25 cellular contexts compared by ENCODE assay signal in genomic region chr3:50406487-50406886, GRCh38. TPM values are rescaled to one million over a fixed set of nuclear protein-coding genes. Genes with fewer than 3 reads are reported as not detected.
DNase-seq lines count a peak whose midpoint lies in the region; ATAC-seq, FAIRE-seq and TF ChIP-seq lines count a peak whose summit lies in the region.
"Had no signal": no experiment of that assay in that cellular context is flagged by ENCODE, and none has a peak within 500 bp of the region (broad histone marks: within the 10 kb centered on the region; RNA-seq: fewer than 3 reads in every experiment).

No MANE protein-coding gene starts in this region.

- BruUV-seq in HepG2 (replicated peaks; lab: Mats Ljungman, UMichigan) = no TSS peak

- H3K27ac Mint-ChIP-seq in brain (peak overlapping the region in 3 of 5 experiments; percentile 10 to 25 (median 23)), endothelial cell (ENCODE audit: unreplicated experiment) (no peak overlapping the region)
- H3K27ac Mint-ChIP-seq in CD8-positive, alpha-beta memory T cell = peak overlapping the region in 1 of 8 donors; percentile 75
- H3K27ac Mint-ChIP-seq: CD4-positive, alpha-beta memory T cell; CD4-positive, CD25-positive, alpha-beta regulatory T cell had no signal

- no peak overlapping the region for H2AFZ ChIP-seq in HepG2 (ENCODE audit: low read length)

- H3K36me3 ChIP-seq in HepG2 (replicated peaks in 1 of 2; ENCODE audit: control insufficient read depth in 1 of 2, insufficient read depth in 2 of 2, low read length in 2 of 2) = no peaks in the 10 kb centered on the region
- no peaks in the 10 kb centered on the region for H3K36me3 ChIP-seq in right lobe of liver
- no peaks in the 10 kb centered on the region for H3K36me3 ChIP-seq in CD8-positive, alpha-beta memory T cell (ENCODE audit: insufficient read depth, low read length)
- H3K36me3 ChIP-seq: BE2C, BLaER1 had no signal

- H3K4me3 ChIP-seq in HepG2 (replicated peaks in 1 of 3; ENCODE audit: insufficient read depth in 1 of 3, low read depth in 2 of 3, low read length in 3 of 3) = no peak overlapping the region
- H3K4me3 ChIP-seq in right lobe of liver = no peak overlapping the region
- H3K4me3 ChIP-seq in CD8-positive, alpha-beta memory T cell (ENCODE audit: low read length) = no peak overlapping the region
- H3K4me3 ChIP-seq: BLaER1 had no signal

- H3K27ac ChIP-seq in HepG2 (ENCODE audit: extremely low read length, insufficient read depth, low read length) = no peak overlapping the region
- H3K27ac ChIP-seq in right lobe of liver = no peak overlapping the region
- H3K27ac ChIP-seq in CD8-positive, alpha-beta memory T cell (ENCODE audit: low read depth, low read length) = no peak overlapping the region
- H3K27ac ChIP-seq: 22Rv1, BLaER1 had no signal

- no peak for TF ChIP-seq EP300 in HepG2 (IDR thresholded peaks at IDR 0.05; ENCODE audit: low read depth in 2 of 2, low read length in 2 of 2)
- TF ChIP-seq EP300 in HepG2 (CRISPR knock-in tag; IDR thresholded peaks at IDR 0.05; ENCODE audit: borderline replicate concordance) = no peak

- intact Hi-C loops in HepG2 (cut with micrococcal nuclease; ENCODE audit: unreplicated experiment) = no loop called here
- intact Hi-C loops in right lobe of liver (cut with DNase I) = no loop called here

- no peaks in the 10 kb centered on the region for H3K79me2 ChIP-seq in HepG2 (ENCODE audit: insufficient read depth, low read length)

- POLR2A ChIA-PET in HepG2 (lab: Yijun Ruan, JAX) = no interaction called here
- POLR2A ChIA-PET in CD8-positive, alpha-beta memory T cell (lab: Charles Lee) = no interaction called here

- FAIRE-seq in HepG2 (lab: Jason Lieb, UNC) (no peak), urothelium cell line (lab: Jason Lieb, UNC) (peak; percentile 65), RCC 7860 (lab: Jason Lieb, UNC) (no peak)
- FAIRE-seq: A204.1, D721Med, G401.6, GM12891, GM19239 had no signal

- TF ChIP-seq CTCF in HepG2 (CRISPR knock-in tag; IDR thresholded peaks at IDR 0.05) (no peak), right lobe of liver (IDR thresholded peaks at IDR 0.05) (no peak), brain (conservative IDR thresholded peaks at IDR 0.05) (no peak), endothelial cell (IDR thresholded peaks at IDR 0.05; ENCODE audit: unreplicated experiment) (no peak)

- ATAC-seq in HepG2 (no peak), right lobe of liver (no peak)

- H3K9me3 Mint-ChIP-seq in brain = no peaks in the 10 kb centered on the region
- no peaks in the 10 kb centered on the region for H3K9me3 Mint-ChIP-seq in endothelial cell (ENCODE audit: unreplicated experiment)
- H3K9me3 Mint-ChIP-seq in CD8-positive, alpha-beta memory T cell = no peaks in the 10 kb centered on the region
- H3K9me3 Mint-ChIP-seq: CD4-positive, CD25-positive, alpha-beta regulatory T cell had no signal

- DNase-seq in HepG2 (ENCODE audit: low spot score) (no peak), right lobe of liver (no peak), endothelial cell (ENCODE audit: low spot score) (no peak), urothelium cell line (ENCODE audit: low spot score) (no peak), RCC 7860 (ENCODE audit: low spot score) (no peak), NCI-H2029 (lab: John Stamatoyannopoulos, UW) (no peak)
- no peak for DNase-seq in CD8-positive, alpha-beta memory T cell
- DNase-seq: ACHN; BE2C; C1 segment of cervical spinal cord; Caco-2; Calu3; CD4-positive, alpha-beta memory T cell; CD4-positive, CD25-positive, alpha-beta regulatory T cell; DMS79 treated with DMSO at 0.1 percent for 48 hours; GF-D8 had no signal

- H3K4me3 Mint-ChIP-seq in brain = no peak overlapping the region
- H3K4me3 Mint-ChIP-seq in endothelial cell (ENCODE audit: unreplicated experiment) = peak overlapping the region; percentile 7
- H3K4me3 Mint-ChIP-seq in CD8-positive, alpha-beta memory T cell = no peak overlapping the region
- H3K4me3 Mint-ChIP-seq: CD14-positive monocyte; CD4-positive, alpha-beta memory T cell; CD4-positive, CD25-positive, alpha-beta regulatory T cell had no signal

- H3K36me3 Mint-ChIP-seq in brain = no peaks in the 10 kb centered on the region
- no peaks in the 10 kb centered on the region for H3K36me3 Mint-ChIP-seq in endothelial cell (ENCODE audit: low read depth, unreplicated experiment)
- H3K36me3 Mint-ChIP-seq in CD8-positive, alpha-beta memory T cell = peaks cover 0 to 2% (median 0%) of the 10 kb centered on the region in 3 donors
- H3K36me3 Mint-ChIP-seq: CD14-positive monocyte; CD4-positive, alpha-beta memory T cell; CD4-positive, CD25-positive, alpha-beta regulatory T cell had no signal

- no peaks in the 10 kb centered on the region for H4K20me1 ChIP-seq in HepG2 (ENCODE audit: insufficient read depth, low read length)

- peaks cover 3% of the 10 kb centered on the region in 2 experiments; a peak in 3 of 5 replicates for H3K27me3 ChIP-seq in HepG2 (ENCODE audit: control insufficient read depth in 1 of 2, insufficient read depth in 2 of 2, low read length in 2 of 2)
- H3K27me3 ChIP-seq in right lobe of liver = no peaks in the 10 kb centered on the region
- no peaks in the 10 kb centered on the region for H3K27me3 ChIP-seq in CD8-positive, alpha-beta memory T cell (ENCODE audit: insufficient read depth, low read length, poor library complexity, severe bottlenecking)
- H3K27me3 ChIP-seq: BE2C, BLaER1 had no signal

- no peak for TF ChIP-seq RAD21 in HepG2 (CRISPR knock-in tag; IDR thresholded peaks at IDR 0.05)

- CTCF ChIA-PET in HepG2 (lab: Yijun Ruan, JAX; ENCODE audit: low intra/inter-chr PET ratio, low total read pairs) = no interaction called here
- CTCF ChIA-PET in CD8-positive, alpha-beta memory T cell (lab: Charles Lee) = no interaction called here

- H3K4me1 ChIP-seq in HepG2 (ENCODE audit: insufficient read depth, low read length) = no peaks in the 10 kb centered on the region
- no peaks in the 10 kb centered on the region for H3K4me1 ChIP-seq in right lobe of liver
- H3K4me1 ChIP-seq in CD8-positive, alpha-beta memory T cell (ENCODE audit: insufficient read depth, low read length) = no peaks in the 10 kb centered on the region
- H3K4me1 ChIP-seq: Caco-2 had no signal

- H3K9ac ChIP-seq in HepG2 (ENCODE audit: insufficient read depth, low read depth, low read length) = no peak overlapping the region
- H3K9ac ChIP-seq: BLaER1 had no signal

- no peak overlapping the region for H3K4me2 ChIP-seq in HepG2 (ENCODE audit: low read depth, low read length)
- H3K4me2 ChIP-seq: BLaER1 had no signal

- TF ChIP-seq POLR2A in HepG2 (IDR thresholded peaks at IDR 0.05; ENCODE audit: insufficient read depth in 1 of 2, low read depth in 2 of 2, low read length in 2 of 2) = no peak
- TF ChIP-seq POLR2A in right lobe of liver (IDR thresholded peaks at IDR 0.05) = no peak

- 0% methylated on average over 1 of the region's 1 CpG for WGBS in HepG2 (ENCODE audit: low lambda C conversion rate)
- WGBS in right lobe of liver (ENCODE audit: insufficient coverage, low coverage, low lambda C conversion rate, missing lambda C conversion rate) = 36% methylated on average over 1 of the region's 1 CpG

- in situ Hi-C loops in HepG2 (cut with HindIII; ENCODE audit: extremely low pct_ligation_motif_present, low pct_unique_long_range_greater_than_20kb) = no loop called here

- H3K27me3 Mint-ChIP-seq in brain (no peaks in the 10 kb centered on the region), endothelial cell (ENCODE audit: unreplicated experiment) (peaks cover 5% of the 10 kb centered on the region)
- H3K27me3 Mint-ChIP-seq in CD8-positive, alpha-beta memory T cell = peaks cover 2 to 5% of the 10 kb centered on the region in 2 donors

- H3K4me1 Mint-ChIP-seq in brain (peaks cover 42% of the 10 kb centered on the region), endothelial cell (ENCODE audit: unreplicated experiment) (peaks cover 2% of the 10 kb centered on the region)
- H3K4me1 Mint-ChIP-seq in CD8-positive, alpha-beta memory T cell = no peaks in the 10 kb centered on the region
- H3K4me1 Mint-ChIP-seq: CD4-positive, alpha-beta memory T cell had no signal

- H3K9me3 ChIP-seq in HepG2 (ENCODE audit: low read length) (no peaks in the 10 kb centered on the region), right lobe of liver (no peaks in the 10 kb centered on the region)
- no peaks in the 10 kb centered on the region for H3K9me3 ChIP-seq in CD8-positive, alpha-beta memory T cell (ENCODE audit: low read length)
- H3K9me3 ChIP-seq: BE2C, BLaER1, Caco-2 had no signal

RNA-seq across cellular contexts. Expression of gene TMEM115, which starts 47.2 kb away (rescaled TPM):
- 15.2 and 30.7 TPM in 2 replicates for total RNA-seq in HepG2 (2016; rRNA removed; fragmentation: Illumina TruSeq; extraction: Trizol)
- total RNA-seq in HepG2 (2016; cell fraction: cytosol; rRNA removed; fragmentation: Illumina TruSeq; extraction: Trizol; ENCODE audit: low read depth) = 4.8 and 5.2 TPM in 2 replicates
- total RNA-seq in HepG2 (2016; cell fraction: insoluble cytoplasmic fraction; rRNA removed; fragmentation: Illumina TruSeq; extraction: Trizol) = 18.3 and 29.9 TPM in 2 replicates
- 11.2 and 12.9 TPM in 2 replicates for total RNA-seq in HepG2 (2016; cell fraction: membrane; rRNA removed; fragmentation: Illumina TruSeq; extraction: Trizol)
- 25.2 and 25.9 TPM in 2 replicates for total RNA-seq in HepG2 (2016; cell fraction: nucleus; rRNA removed; fragmentation: Illumina TruSeq; extraction: Trizol)
- 22.1 and 31.0 TPM in 2 replicates for polyA plus RNA-seq in HepG2 (2011; rRNA removed)
- 27.0 and 35.1 TPM in 2 replicates for polyA plus RNA-seq in HepG2 (2011; cell fraction: cytosol; rRNA removed)
- 21.0 and 23.7 TPM in 2 replicates for polyA plus RNA-seq in HepG2 (2011; cell fraction: nucleus; rRNA removed)
- polyA plus RNA-seq in HepG2 (2012) = 14.3 and 23.3 TPM in 2 replicates
- 3.1 and 3.5 TPM in 2 replicates for polyA plus RNA-seq in HepG2 (2016; cell fraction: cytosol; fragmentation: Illumina TruSeq; extraction: Trizol; ENCODE audit: low read depth)
- 19.0 and 20.7 TPM in 2 replicates for polyA plus RNA-seq in HepG2 (2016; cell fraction: insoluble cytoplasmic fraction; fragmentation: Illumina TruSeq; extraction: Trizol; ENCODE audit: low read depth)
- polyA plus RNA-seq in HepG2 (2016; cell fraction: membrane; fragmentation: Illumina TruSeq; extraction: Trizol; ENCODE audit: low read depth) = 7.4 and 9.5 TPM in 2 replicates
- 41.3 and 45.4 TPM in 2 replicates for polyA plus RNA-seq in HepG2 (2016; cell fraction: nucleus; fragmentation: Illumina TruSeq; extraction: Trizol; ENCODE audit: insufficient read depth, low read depth)
- polyA minus RNA-seq in HepG2 (2011; rRNA and poly(A)+ RNA removed; ENCODE audit: low replicate concordance) = 64.3 and 65.6 TPM in 2 replicates
- polyA minus RNA-seq in HepG2 (2011; cell fraction: cytosol; rRNA and poly(A)+ RNA removed) = 21.5 and 22.0 TPM in 2 replicates
- 12.6 and 13.4 TPM in 2 replicates for polyA minus RNA-seq in HepG2 (2011; cell fraction: nucleus; rRNA and poly(A)+ RNA removed)
- total RNA-seq in right lobe of liver = 10 to 100 TPM; 15.0 to 30.9 (median 19.2) TPM
- 28.5 TPM for polyA plus RNA-seq in brain (ENCODE audit: insufficient read depth, low read depth, low replicate concordance)
- 44.9 TPM for total RNA-seq in endothelial cell (ENCODE audit: unreplicated experiment)
- 10 to 100 TPM; 30.5 to 33.2 TPM for total RNA-seq in CD8-positive, alpha-beta memory T cell
- polyA plus RNA-seq in CD8-positive, alpha-beta memory T cell = 47.2 TPM

RNA-seq across cellular contexts. Expression of gene CYB561D2, which starts 55.8 kb away (rescaled TPM):
- total RNA-seq in HepG2 (2016; rRNA removed; fragmentation: Illumina TruSeq; extraction: Trizol) (9.1 and 17.2 TPM in 2 replicates), right lobe of liver (10 to 100 TPM; 14.3 to 29.4 (median 20.7) TPM), endothelial cell (ENCODE audit: unreplicated experiment) (5.5 TPM)
- total RNA-seq in HepG2 (2016; cell fraction: cytosol; rRNA removed; fragmentation: Illumina TruSeq; extraction: Trizol; ENCODE audit: low read depth) = 6.8 and 7.1 TPM in 2 replicates
- total RNA-seq in HepG2 (2016; cell fraction: insoluble cytoplasmic fraction; rRNA removed; fragmentation: Illumina TruSeq; extraction: Trizol) = 10.9 and 17.6 TPM in 2 replicates
- 8.0 and 11.0 TPM in 2 replicates for total RNA-seq in HepG2 (2016; cell fraction: membrane; rRNA removed; fragmentation: Illumina TruSeq; extraction: Trizol)
- 14.5 and 17.6 TPM in 2 replicates for total RNA-seq in HepG2 (2016; cell fraction: nucleus; rRNA removed; fragmentation: Illumina TruSeq; extraction: Trizol)
- polyA plus RNA-seq in HepG2 (2011; rRNA removed) (11.1 and 13.0 TPM in 2 replicates), brain (ENCODE audit: insufficient read depth, low read depth, low replicate concordance) (14.4 TPM)
- polyA plus RNA-seq in HepG2 (2011; cell fraction: cytosol; rRNA removed) = 12.5 and 18.2 TPM in 2 replicates
- 19.9 and 20.1 TPM in 2 replicates for polyA plus RNA-seq in HepG2 (2011; cell fraction: nucleus; rRNA removed)
- 5.5 and 7.1 TPM in 2 replicates for polyA plus RNA-seq in HepG2 (2012)
- 4.0 and 5.4 TPM in 2 replicates for polyA plus RNA-seq in HepG2 (2016; cell fraction: cytosol; fragmentation: Illumina TruSeq; extraction: Trizol; ENCODE audit: low read depth)
- 7.6 and 9.4 TPM in 2 replicates for polyA plus RNA-seq in HepG2 (2016; cell fraction: insoluble cytoplasmic fraction; fragmentation: Illumina TruSeq; extraction: Trizol; ENCODE audit: low read depth)
- 5.1 and 6.2 TPM in 2 replicates for polyA plus RNA-seq in HepG2 (2016; cell fraction: membrane; fragmentation: Illumina TruSeq; extraction: Trizol; ENCODE audit: low read depth)
- 21.6 and 22.2 TPM in 2 replicates for polyA plus RNA-seq in HepG2 (2016; cell fraction: nucleus; fragmentation: Illumina TruSeq; extraction: Trizol; ENCODE audit: insufficient read depth, low read depth)
- 25.5 and 51.4 TPM in 2 replicates for polyA minus RNA-seq in HepG2 (2011; rRNA and poly(A)+ RNA removed; ENCODE audit: low replicate concordance)
- polyA minus RNA-seq in HepG2 (2011; cell fraction: cytosol; rRNA and poly(A)+ RNA removed) = 3.2 and 4.9 TPM in 2 replicates
- 8.7 and 11.7 TPM in 2 replicates for polyA minus RNA-seq in HepG2 (2011; cell fraction: nucleus; rRNA and poly(A)+ RNA removed)
- 10 to 100 TPM; 32.4 to 37.7 TPM for total RNA-seq in CD8-positive, alpha-beta memory T cell
- 78.2 TPM for polyA plus RNA-seq in CD8-positive, alpha-beta memory T cell

RNA-seq across cellular contexts. Expression of gene NPRL2, which starts 55.9 kb away (rescaled TPM):
- 25.3 and 30.6 TPM in 2 replicates for total RNA-seq in HepG2 (2016; rRNA removed; fragmentation: Illumina TruSeq; extraction: Trizol)
- total RNA-seq in HepG2 (2016; cell fraction: cytosol; rRNA removed; fragmentation: Illumina TruSeq; extraction: Trizol; ENCODE audit: low read depth) = 8.8 and 10.0 TPM in 2 replicates
- 30.7 and 30.9 TPM in 2 replicates for total RNA-seq in HepG2 (2016; cell fraction: insoluble cytoplasmic fraction; rRNA removed; fragmentation: Illumina TruSeq; extraction: Trizol)
- total RNA-seq in HepG2 (2016; cell fraction: membrane; rRNA removed; fragmentation: Illumina TruSeq; extraction: Trizol) = 12.0 and 12.5 TPM in 2 replicates
- total RNA-seq in HepG2 (2016; cell fraction: nucleus; rRNA removed; fragmentation: Illumina TruSeq; extraction: Trizol) = 18.9 and 19.6 TPM in 2 replicates
- 51.4 and 52.7 TPM in 2 replicates for polyA plus RNA-seq in HepG2 (2011; rRNA removed)
- polyA plus RNA-seq in HepG2 (2011; cell fraction: cytosol; rRNA removed) = 34.7 and 41.4 TPM in 2 replicates
- 127 and 140 TPM in 2 replicates for polyA plus RNA-seq in HepG2 (2011; cell fraction: nucleus; rRNA removed)
- 13.7 and 18.3 TPM in 2 replicates for polyA plus RNA-seq in HepG2 (2012)
- polyA plus RNA-seq in HepG2 (2016; cell fraction: cytosol; fragmentation: Illumina TruSeq; extraction: Trizol; ENCODE audit: low read depth) = 5.2 and 6.1 TPM in 2 replicates
- polyA plus RNA-seq in HepG2 (2016; cell fraction: insoluble cytoplasmic fraction; fragmentation: Illumina TruSeq; extraction: Trizol; ENCODE audit: low read depth) = 22.7 and 25.4 TPM in 2 replicates
- polyA plus RNA-seq in HepG2 (2016; cell fraction: membrane; fragmentation: Illumina TruSeq; extraction: Trizol; ENCODE audit: low read depth) = 7.5 and 10.8 TPM in 2 replicates
- 37.1 and 38.0 TPM in 2 replicates for polyA plus RNA-seq in HepG2 (2016; cell fraction: nucleus; fragmentation: Illumina TruSeq; extraction: Trizol; ENCODE audit: insufficient read depth, low read depth)
- 32.6 and 44.8 TPM in 2 replicates for polyA minus RNA-seq in HepG2 (2011; rRNA and poly(A)+ RNA removed; ENCODE audit: low replicate concordance)
- 11.1 and 13.9 TPM in 2 replicates for polyA minus RNA-seq in HepG2 (2011; cell fraction: cytosol; rRNA and poly(A)+ RNA removed)
- 21.0 and 32.1 TPM in 2 replicates for polyA minus RNA-seq in HepG2 (2011; cell fraction: nucleus; rRNA and poly(A)+ RNA removed)
- total RNA-seq in right lobe of liver = 10 to 100 TPM; 10.6 to 18.3 (median 14.4) TPM
- polyA plus RNA-seq in brain (ENCODE audit: insufficient read depth, low read depth, low replicate concordance) = 26.0 TPM
- 18.0 TPM for total RNA-seq in endothelial cell (ENCODE audit: unreplicated experiment)
- total RNA-seq in CD8-positive, alpha-beta memory T cell = 10 to 100 TPM; 44.6 to 48.0 TPM
- 59.5 TPM for polyA plus RNA-seq in CD8-positive, alpha-beta memory T cell
